ENCODE assay signal across 11 cellular contexts in genomic region chr22:28395920-28396447, GRCh38.
A peak's percentile ranks its signal among the peaks of the same experiment; 100 is the strongest.
DNase-seq lines count a peak whose midpoint lies in the region; ATAC-seq, FAIRE-seq and TF ChIP-seq lines count a peak whose summit lies in the region.
"Had no signal": no experiment of that assay in that cellular context is flagged by ENCODE, and none has a peak within 500 bp of the region (broad histone marks: within the 10 kb centered on the region; RNA-seq: fewer than 3 reads in every experiment).

No MANE protein-coding gene starts in this region.

- no peak for TF ChIP-seq CTCF in cardiac fibroblast (IDR thresholded peaks at IDR 0.05; ENCODE audit: low read depth, low read length)
- no peak for TF ChIP-seq CTCF in CD4-positive, alpha-beta T cell (IDR thresholded peaks at IDR 0.05)

- POLR2A ChIA-PET in CD4-positive, alpha-beta T cell (lab: Charles Lee) = no interaction called here

- no peak for ATAC-seq in CD4-positive, alpha-beta T cell (ENCODE audit: poor library complexity)
- ATAC-seq: left colon had no signal

- H3K27me3 Mint-ChIP-seq in CD4-positive, alpha-beta T cell = no peaks in the 10 kb centered on the region

- no peaks in the 10 kb centered on the region for H3K9me3 Mint-ChIP-seq in CD4-positive, alpha-beta T cell

- H3K27ac Mint-ChIP-seq in CD4-positive, alpha-beta T cell = no peak overlapping the region

- H3K4me1 Mint-ChIP-seq in CD4-positive, alpha-beta T cell (ENCODE audit: low read depth) = no peaks in the 10 kb centered on the region

- intact Hi-C loops in CD4-positive, alpha-beta T cell (cut with DNase I, micrococcal nuclease) = no loop called here

- H3K4me3 Mint-ChIP-seq in CD4-positive, alpha-beta T cell = no peak overlapping the region

- no peak for FAIRE-seq in HTR-8/SVneo (lab: Jason Lieb, UNC)
- FAIRE-seq: GM19239 had no signal

- CTCF ChIA-PET in CD4-positive, alpha-beta T cell (lab: Charles Lee) = no interaction called here

- DNase-seq in EL (peak; percentile 81), MV-4-11 (lab: John Stamatoyannopoulos, UW) (peak; percentile 57), cardiac fibroblast (ENCODE audit: low read depth in 2 of 2) (peak; percentile 39 to 48), myocyte (ENCODE audit: low read depth) (peak; percentile 1), HTR-8/SVneo (ENCODE audit: insufficient read length, low spot score) (no peak), NCI-H146 treated with DMSO at 0.1 percent for 48 hours (lab: John Stamatoyannopoulos, UW; ENCODE audit: unreplicated experiment) (no peak), NCI-H1694 (lab: John Stamatoyannopoulos, UW) (no peak)
- no peak for DNase-seq in CD4-positive, alpha-beta T cell
- DNase-seq: left colon, NCI-H446 treated with DMSO at 0.1 percent for 48 hours had no signal

- H3K36me3 Mint-ChIP-seq in CD4-positive, alpha-beta T cell (ENCODE audit: low read depth) = no peaks in the 10 kb centered on the region

- no peaks in the 10 kb centered on the region for H3K9me3 ChIP-seq in CD4-positive, alpha-beta T cell (ENCODE audit: control insufficient read depth, low read length)

- no peak overlapping the region for H3K27ac ChIP-seq in CD4-positive, alpha-beta T cell (ENCODE audit: low read depth, low read length)

- no peaks in the 10 kb centered on the region for H3K27me3 ChIP-seq in CD4-positive, alpha-beta T cell (ENCODE audit: control insufficient read depth, insufficient read depth, low read length)

- H3K4me3 ChIP-seq in cardiac fibroblast (replicated peaks in 1 of 2; ENCODE audit: low read depth in 2 of 2, low read length in 2 of 2) = no peak overlapping the region

Comparison
In these comparisons a context has a peak if more than half of its experiments do, and no peak if none do; other contexts are left out.
1. DNase-seq: peak in EL (single experiment), MV-4-11 (single experiment), cardiac fibroblast (2 of 2) and myocyte (single experiment); none in HTR-8/SVneo (single experiment), CD4-positive, alpha-beta T cell (0 of 10), NCI-H146 treated with DMSO at 0.1 percent for 48 hours (single experiment) and NCI-H1694 (single experiment).